Comparison of ENCODE assay signal across 18 cellular contexts in the genomic region with DNA sequence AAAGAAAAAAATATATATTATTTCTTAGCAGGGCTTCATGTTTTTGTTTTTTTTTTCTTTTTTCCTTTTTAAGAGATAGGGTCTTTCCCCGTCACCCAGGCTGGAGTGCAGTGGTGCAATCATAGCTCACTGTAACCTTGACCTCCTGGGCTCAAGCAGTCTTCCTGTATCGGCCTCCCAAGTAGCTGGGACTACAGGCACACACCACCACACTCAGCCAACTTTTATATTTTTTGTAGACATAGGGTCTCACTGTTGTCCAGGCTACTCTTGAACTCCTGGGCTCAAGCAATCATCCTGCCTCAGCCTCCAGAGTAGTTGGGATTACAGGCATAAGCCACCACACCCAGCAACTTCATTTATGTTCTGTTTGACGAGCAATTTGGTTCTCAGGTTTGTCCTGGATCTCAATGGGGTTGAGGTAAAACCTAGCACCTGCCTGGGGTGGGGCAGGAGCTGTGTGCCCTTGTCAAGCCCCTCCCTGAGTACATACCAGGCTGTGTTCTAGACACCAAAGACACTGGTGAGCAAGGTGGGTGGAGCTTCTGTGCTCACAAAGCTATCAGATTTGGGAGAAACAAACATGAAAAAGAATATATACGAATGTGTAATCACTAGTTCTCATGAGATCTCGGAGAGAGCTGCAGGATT. TPM values are rescaled to one million over a fixed set of nuclear protein-coding genes. Genes with fewer than 3 reads are reported as not detected.
DNase-seq lines count a peak whose midpoint lies in the region; ATAC-seq, FAIRE-seq and TF ChIP-seq lines count a peak whose summit lies in the region.
"Had no signal": no experiment of that assay in that cellular context is flagged by ENCODE, and none has a peak within 500 bp of the region (broad histone marks: within the 10 kb centered on the region; RNA-seq: fewer than 3 reads in every experiment).

No MANE protein-coding gene starts in this region.

- H3K4me3 Mint-ChIP-seq in Caco-2 (ENCODE audit: unreplicated experiment) = no peak overlapping the region
- no peak overlapping the region for H3K4me3 Mint-ChIP-seq in activated naive CD4-positive, alpha-beta T cell treated with anti-CD3 and anti-CD28 coated beads, Interleukin-2, amount 10 ng/mL, durations not matched to agents 7 days and 5 days
- H3K4me3 Mint-ChIP-seq: B cell; CD8-positive, alpha-beta T cell had no signal

- peaks cover 6% of the 10 kb centered on the region for H3K4me1 Mint-ChIP-seq in Caco-2 (ENCODE audit: low read depth, unreplicated experiment)
- peaks cover under 1% of the 10 kb centered on the region for H3K4me1 Mint-ChIP-seq in activated naive CD4-positive, alpha-beta T cell treated with anti-CD3 and anti-CD28 coated beads, Interleukin-2, amount 10 ng/mL, durations not matched to agents 7 days and 5 days

- H3K36me3 ChIP-seq in Caco-2 (ENCODE audit: control insufficient read depth, insufficient read depth, low read length) (0 out of 2 replicates have a peak, but pooled peaks cover 1% of the 10 kb centered on the region), colonic mucosa (no peaks in the 10 kb centered on the region), esophagus squamous epithelium (peaks cover 0 to 71% (median 5%) of the 10 kb centered on the region in 3 donors), small intestine (ENCODE audit: control insufficient read depth in 2 of 2, insufficient read depth in 2 of 2, low read length in 2 of 2) (no peaks in the 10 kb centered on the region)
- H3K36me3 ChIP-seq in effector memory CD4-positive, alpha-beta T cell (ENCODE audit: control insufficient read depth, insufficient read depth, low read length) = no peaks in the 10 kb centered on the region

- no peak for TF ChIP-seq CTCF in Caco-2 (IDR thresholded peaks at IDR 0.05; ENCODE audit: insufficient read depth in 1 of 2, low read depth in 1 of 2, low read length in 1 of 2, severe bottlenecking in 1 of 2, unreplicated experiment in 1 of 2)
- no peak for TF ChIP-seq CTCF in colonic mucosa (IDR thresholded peaks at IDR 0.05)
- TF ChIP-seq CTCF in esophagus squamous epithelium (IDR thresholded peaks at IDR 0.05) = no peak

- H3K27ac Mint-ChIP-seq in Caco-2 (ENCODE audit: unreplicated experiment) = peak overlapping the region; percentile 81
- no peak overlapping the region for H3K27ac Mint-ChIP-seq in activated naive CD4-positive, alpha-beta T cell treated with anti-CD3 and anti-CD28 coated beads, Interleukin-2, amount 10 ng/mL, durations not matched to agents 7 days and 5 days
- H3K27ac Mint-ChIP-seq: B cell; CD8-positive, alpha-beta T cell had no signal

- TF ChIP-seq POLR2A in esophagus squamous epithelium (IDR thresholded peaks at IDR 0.05) = no peak

- H3K27me3 ChIP-seq in Caco-2 (replicated peaks; ENCODE audit: control insufficient read depth, insufficient read depth, low read length) (no peaks in the 10 kb centered on the region), colonic mucosa (no peaks in the 10 kb centered on the region), esophagus squamous epithelium (no peaks in the 10 kb centered on the region), small intestine (ENCODE audit: control insufficient read depth in 2 of 2, insufficient read depth in 2 of 2, low read length in 2 of 2) (no peaks in the 10 kb centered on the region)
- no peaks in the 10 kb centered on the region for H3K27me3 ChIP-seq in effector memory CD4-positive, alpha-beta T cell (replicated peaks; ENCODE audit: control insufficient read depth, insufficient read depth, low read length, poor library complexity, severe bottlenecking)
- H3K27me3 ChIP-seq: BLaER1 treated with 17β-estradiol and CSF1 and Interleukin-3, amounts not matched to agents 10 nM and 100 nM had no signal

- POLR2A ChIA-PET in Caco-2 (lab: Charles Lee) = no interaction called here

- H3K4me1 ChIP-seq in Caco-2 (peaks cover 2% of the 10 kb centered on the region; the same call in 1 of the 2 replicates), colonic mucosa (peaks cover 10% of the 10 kb centered on the region), esophagus squamous epithelium (peaks cover 24 to 59% (median 26%) of the 10 kb centered on the region in 3 donors), small intestine (ENCODE audit: control insufficient read depth in 2 of 2, insufficient read depth in 1 of 2, low read depth in 1 of 2, low read length in 1 of 2) (no peaks in the 10 kb centered on the region)
- no peaks in the 10 kb centered on the region for H3K4me1 ChIP-seq in effector memory CD4-positive, alpha-beta T cell (ENCODE audit: control insufficient read depth, insufficient read depth, low read length, poor library complexity, severe bottlenecking)
- H3K4me1 ChIP-seq: HAP-1 had no signal

- FAIRE-seq in small intestine (lab: Jason Lieb, UNC) = no peak
- FAIRE-seq: D721Med, G401.6, GM12891, GM19239 had no signal

- H3K9me3 Mint-ChIP-seq in Caco-2 (ENCODE audit: unreplicated experiment) = no peaks in the 10 kb centered on the region
- H3K9me3 Mint-ChIP-seq in activated naive CD4-positive, alpha-beta T cell treated with anti-CD3 and anti-CD28 coated beads, Interleukin-2, amount 10 ng/mL, durations not matched to agents 7 days and 5 days = no peaks in the 10 kb centered on the region
- H3K9me3 Mint-ChIP-seq: CD8-positive, alpha-beta T cell had no signal

- H3K4me3 ChIP-seq in Caco-2 (ENCODE audit: low read depth, low read length) (no peak overlapping the region), colonic mucosa (no peak overlapping the region), esophagus squamous epithelium (no peak overlapping the region), small intestine (ENCODE audit: low read depth in 1 of 2, low read length in 2 of 2) (no peak overlapping the region)
- no peak overlapping the region for H3K4me3 ChIP-seq in effector memory CD4-positive, alpha-beta T cell (ENCODE audit: insufficient read depth, low read depth, low read length, poor library complexity, severe bottlenecking)
- H3K4me3 ChIP-seq: BLaER1 treated with 17β-estradiol and CSF1 and Interleukin-3, amounts not matched to agents 10 nM and 100 nM; GM23248; HAP-1 had no signal

- no peak for ATAC-seq in HG03175 (IDR thresholded peaks at IDR 0.05; ENCODE audit: unreplicated experiment)
- ATAC-seq: CD8-positive, alpha-beta T cell had no signal

- no peaks in the 10 kb centered on the region for H3K27me3 Mint-ChIP-seq in Caco-2 (ENCODE audit: insufficient read depth, unreplicated experiment)
- no peaks in the 10 kb centered on the region for H3K27me3 Mint-ChIP-seq in activated naive CD4-positive, alpha-beta T cell treated with anti-CD3 and anti-CD28 coated beads, Interleukin-2, amount 10 ng/mL, durations not matched to agents 7 days and 5 days
- H3K27me3 Mint-ChIP-seq: B cell had no signal

- CTCF ChIA-PET in Caco-2 (lab: Charles Lee) = no interaction called here
- CTCF ChIA-PET in activated naive CD4-positive, alpha-beta T cell treated with anti-CD3 and anti-CD28 coated beads, Interleukin-2, amount 10 ng/mL, durations not matched to agents 7 days and 5 days (lab: Charles Lee) = interaction anchor here (10.5 kb wide), 1 partner anchor 50 kb away, joined by 127 read pairs; no protein-coding TSS in a partner anchor

- H3K27ac ChIP-seq in colonic mucosa (peak overlapping the region; percentile 36), esophagus squamous epithelium (peak overlapping the region in 3 of 4 donors; percentile 54 to 92 (median 84)), small intestine (ENCODE audit: low read depth in 1 of 2, low read length in 1 of 2) (no peak overlapping the region)
- no peak overlapping the region for H3K27ac ChIP-seq in effector memory CD4-positive, alpha-beta T cell (ENCODE audit: insufficient read depth, low read length, poor library complexity, severe bottlenecking)
- H3K27ac ChIP-seq: BLaER1 treated with 17β-estradiol and CSF1 and Interleukin-3, amounts not matched to agents 10 nM and 100 nM; GM23248 had no signal

- peaks cover 78% of the 10 kb centered on the region for H3K36me3 Mint-ChIP-seq in Caco-2 (ENCODE audit: insufficient read depth, unreplicated experiment)
- peaks cover 3% of the 10 kb centered on the region for H3K36me3 Mint-ChIP-seq in activated naive CD4-positive, alpha-beta T cell treated with anti-CD3 and anti-CD28 coated beads, Interleukin-2, amount 10 ng/mL, durations not matched to agents 7 days and 5 days
- H3K36me3 Mint-ChIP-seq: CD8-positive, alpha-beta T cell had no signal

- WGBS in esophagus squamous epithelium, 2 donors = 77 to 88% methylated on average over 4 to 5 of the region's 5 CpGs
- 66 to 85% (median 69%) methylated on average over 5 of the region's 5 CpGs for WGBS in small intestine, 3 donors

- H3K9me3 ChIP-seq in Caco-2 (no peaks in the 10 kb centered on the region), colonic mucosa (no peaks in the 10 kb centered on the region), esophagus squamous epithelium (no peaks in the 10 kb centered on the region), small intestine (ENCODE audit: control insufficient read depth, low read depth) (no peaks in the 10 kb centered on the region)
- no peaks in the 10 kb centered on the region for H3K9me3 ChIP-seq in effector memory CD4-positive, alpha-beta T cell (ENCODE audit: control insufficient read depth, low read length)
- H3K9me3 ChIP-seq: BLaER1 treated with 17β-estradiol and CSF1 and Interleukin-3, amounts not matched to agents 10 nM and 100 nM; HAP-1 had no signal

- intact Hi-C loops in Caco-2 (cut with micrococcal nuclease; ENCODE audit: unreplicated experiment) (loop anchor here (10.0 kb wide), 1 partner anchor 229 kb away; no protein-coding TSS in a partner anchor), colonic mucosa (cut with DNase I) (no loop called here), esophagus squamous epithelium (cut with DNase I) (no loop called here)

- DNase-seq in Caco-2 (no peak), colonic mucosa (peak; percentile 83), esophagus squamous epithelium (lab: John Stamatoyannopoulos, UW) (no peak), small intestine (peak; percentile 56), activated gamma-delta T cell (lab: John Stamatoyannopoulos, UW) (no peak)
- no peak for DNase-seq in activated naive CD4-positive, alpha-beta T cell treated with anti-CD3 and anti-CD28 coated beads, Interleukin-2, amount 10 ng/mL, durations not matched to agents 7 days and 5 days
- DNase-seq in effector memory CD4-positive, alpha-beta T cell = no peak
- DNase-seq: CD8-positive, alpha-beta T cell; COR-L47; GM23248 had no signal

- BruUV-seq in Caco-2 (replicated peaks; lab: Mats Ljungman, UMichigan) = no TSS peak

- H3K9ac ChIP-seq in colonic mucosa (ENCODE audit: low read depth in 2 of 2, low read length in 2 of 2) = peak overlapping the region in 1 of 2 donors; percentile 6
- H3K9ac ChIP-seq: BLaER1 treated with 17β-estradiol and CSF1 and Interleukin-3, amounts not matched to agents 10 nM and 100 nM; GM23248 had no signal

RNA-seq across cellular contexts. Expression of a gene that starts 19.2 kb away (rescaled TPM):
- total RNA-seq in Caco-2 (2022) (128 and 142 TPM in 2 replicates), colonic mucosa (10 to 100 TPM; 28.8 to 45.3 TPM), esophagus squamous epithelium (100 to 1,000 TPM in 1 of 4 donors, 10 to 100 TPM in 3; 43.3 to 113 (median 77.2) TPM)
- polyA plus RNA-seq in small intestine = 10 to 100 TPM in 1 of 3 donors, 1 to 10 TPM in 2; 2.2 to 25.4 (median 7.2) TPM

Comparison
In these comparisons a context has a peak if more than half of its experiments do, and no peak if none do; other contexts are left out.
1. DNase-seq: peak in colonic mucosa (single experiment) and small intestine (single experiment); none in Caco-2 (0 of 2), esophagus squamous epithelium (single experiment), activated naive CD4-positive, alpha-beta T cell treated with anti-CD3 and anti-CD28 coated beads, Interleukin-2, amount 10 ng/mL, durations not matched to agents 7 days and 5 days (single experiment), activated gamma-delta T cell (single experiment) and effector memory CD4-positive, alpha-beta T cell (0 of 3).
2. H3K27ac ChIP-seq: peak in colonic mucosa (single experiment) and esophagus squamous epithelium (3 of 4); none in small intestine (0 of 2) and effector memory CD4-positive, alpha-beta T cell (single experiment).